9 cellular contexts compared by ENCODE assay signal in the genomic region with DNA sequence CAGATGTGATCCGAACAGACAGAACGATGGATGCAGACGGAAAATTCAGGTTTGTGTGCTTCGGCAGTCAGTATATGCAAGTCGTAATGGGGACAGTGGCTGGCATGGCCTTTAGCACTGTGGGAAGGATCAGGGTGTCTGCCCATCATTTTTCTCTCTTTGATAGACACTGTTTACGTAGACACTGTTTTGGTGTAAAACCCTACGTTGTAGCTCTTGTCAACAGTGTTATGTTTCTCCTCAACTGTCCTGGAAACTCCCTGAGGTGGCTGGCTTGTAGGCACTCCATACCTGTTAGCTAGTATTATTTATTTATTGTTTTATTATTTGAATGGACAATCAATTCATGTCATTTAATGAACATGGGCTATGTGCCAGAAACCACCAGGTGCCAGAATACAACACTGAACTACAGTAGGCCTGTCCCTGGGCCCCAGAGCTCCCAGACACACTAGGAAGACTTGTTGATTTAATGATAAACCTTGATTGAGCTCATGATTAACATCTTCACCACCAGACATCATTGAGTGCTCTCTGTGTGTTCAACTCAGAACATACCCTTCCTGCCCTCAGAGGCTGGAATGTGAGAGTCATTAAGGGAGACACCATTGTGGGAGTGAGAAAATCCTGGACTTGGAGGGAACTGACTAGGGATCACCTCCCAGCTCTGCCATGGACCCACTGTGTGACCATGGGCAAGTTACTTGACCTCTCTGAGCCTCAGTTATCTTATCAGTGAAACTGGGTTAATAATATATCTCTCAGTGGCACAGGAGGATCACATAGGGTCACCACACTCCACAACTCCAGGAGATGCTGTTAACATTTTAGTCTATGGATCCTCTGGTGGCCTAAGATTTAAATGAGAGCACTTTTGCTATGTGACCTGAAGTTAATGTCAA. TPM values are rescaled to one million over a fixed set of nuclear protein-coding genes. Genes with fewer than 3 reads are reported as not detected.
DNase-seq lines count a peak whose midpoint lies in the region; ATAC-seq and TF ChIP-seq lines count a peak whose summit lies in the region.
"Had no signal": no experiment of that assay in that cellular context is flagged by ENCODE, and none has a peak within 500 bp of the region (broad histone marks: within the 10 kb centered on the region; RNA-seq: fewer than 3 reads in every experiment).

No MANE protein-coding gene starts in this region.

- H3K36me3 Mint-ChIP-seq in activated T-cell treated with anti-CD3 and anti-CD28 coated beads, Interleukin-2, amount 50 U/mL, for 4 hours (ENCODE audit: insufficient read depth) = peaks cover 1% of the 10 kb centered on the region
- H3K36me3 Mint-ChIP-seq in T-helper 1 cell treated with Interleukin-12 subunit alpha and Interleukin-12 subunit beta and Interleukin-4 antibody, amounts not matched to agents 30 μg/mL and 1 μg/mL, for 36 hours (ENCODE audit: low read depth) = peaks cover 42% of the 10 kb centered on the region
- peaks cover 6% of the 10 kb centered on the region for H3K36me3 Mint-ChIP-seq in glutamatergic neuron (ENCODE audit: unreplicated experiment)

- peak overlapping the region; percentile 79 for H3K27ac Mint-ChIP-seq in T-helper 1 cell treated with Interleukin-12 subunit alpha and Interleukin-12 subunit beta and Interleukin-4 antibody, amounts not matched to agents 30 μg/mL and 1 μg/mL, for 36 hours
- peak overlapping the region; percentile 66 for H3K27ac Mint-ChIP-seq in glutamatergic neuron (ENCODE audit: unreplicated experiment)

- H3K9me3 Mint-ChIP-seq in activated T-cell treated with anti-CD3 and anti-CD28 coated beads, Interleukin-2, amount 50 U/mL, for 4 hours = no peaks in the 10 kb centered on the region
- H3K9me3 Mint-ChIP-seq in T-helper 1 cell treated with Interleukin-12 subunit alpha and Interleukin-12 subunit beta and Interleukin-4 antibody, amounts not matched to agents 30 μg/mL and 1 μg/mL, for 36 hours = no peaks in the 10 kb centered on the region
- peaks cover 10% of the 10 kb centered on the region for H3K9me3 Mint-ChIP-seq in glutamatergic neuron (ENCODE audit: unreplicated experiment)

- H3K9me3 ChIP-seq in transverse colon = no peaks in the 10 kb centered on the region
- H3K9me3 ChIP-seq: BE2C had no signal

- no peak for DNase-seq in activated T-cell treated with anti-CD3 and anti-CD28 coated beads, Interleukin-2, amount 50 U/mL, for 4 hours
- DNase-seq in activated T-cell treated with anti-CD3 and anti-CD28 coated beads for 4 hours (no peak), glutamatergic neuron (no peak), transverse colon (peak; percentile 17), cerebellum (ENCODE audit: low spot score) (no peak)
- DNase-seq: BE2C had no signal

- TF ChIP-seq CTCF in glutamatergic neuron (IDR thresholded peaks at IDR 0.05; ENCODE audit: partially characterized antibody, unreplicated experiment) (no peak), transverse colon (IDR thresholded peaks at IDR 0.05) (no peak)

- intact Hi-C loops in transverse colon (cut with DNase I; ENCODE audit: low total_unique reads) = no loop called here

- H3K36me3 ChIP-seq in transverse colon = no peaks in the 10 kb centered on the region
- H3K36me3 ChIP-seq: BE2C had no signal

- TF ChIP-seq EP300 in transverse colon (IDR thresholded peaks at IDR 0.05; ENCODE audit: low read depth) = no peak

- ATAC-seq in activated T-cell treated with anti-CD3 and anti-CD28 coated beads, Interleukin-2, amount 50 U/mL, for 4 hours = no peak
- ATAC-seq in GM21576 (IDR thresholded peaks at IDR 0.05; ENCODE audit: unreplicated experiment) (no peak), HG03139 (IDR thresholded peaks at IDR 0.05; ENCODE audit: unreplicated experiment) (no peak)

- no peak overlapping the region for H3K4me3 ChIP-seq in transverse colon

- peaks cover 15 to 56% (median 19%) of the 10 kb centered on the region in 4 donors for H3K4me1 ChIP-seq in transverse colon

- no peak for TF ChIP-seq POLR2A in transverse colon (IDR thresholded peaks at IDR 0.05)

- H3K27me3 ChIP-seq in transverse colon = no peaks in the 10 kb centered on the region
- H3K27me3 ChIP-seq: BE2C had no signal

- peaks cover 89% of the 10 kb centered on the region for H3K4me1 Mint-ChIP-seq in activated T-cell treated with anti-CD3 and anti-CD28 coated beads, Interleukin-2, amount 50 U/mL, for 4 hours (ENCODE audit: low read depth)
- H3K4me1 Mint-ChIP-seq in T-helper 1 cell treated with Interleukin-12 subunit alpha and Interleukin-12 subunit beta and Interleukin-4 antibody, amounts not matched to agents 30 μg/mL and 1 μg/mL, for 36 hours (ENCODE audit: low read depth) = peaks cover 80% of the 10 kb centered on the region
- peaks cover 11% of the 10 kb centered on the region for H3K4me1 Mint-ChIP-seq in glutamatergic neuron (ENCODE audit: low read depth, unreplicated experiment)

- no peaks in the 10 kb centered on the region for H3K27me3 Mint-ChIP-seq in activated T-cell treated with anti-CD3 and anti-CD28 coated beads, Interleukin-2, amount 50 U/mL, for 4 hours (ENCODE audit: low read depth)
- H3K27me3 Mint-ChIP-seq in T-helper 1 cell treated with Interleukin-12 subunit alpha and Interleukin-12 subunit beta and Interleukin-4 antibody, amounts not matched to agents 30 μg/mL and 1 μg/mL, for 36 hours (ENCODE audit: low read depth) = no peaks in the 10 kb centered on the region
- peaks cover 3% of the 10 kb centered on the region for H3K27me3 Mint-ChIP-seq in glutamatergic neuron (ENCODE audit: unreplicated experiment)

- peak overlapping the region in 1 of 4 donors; percentile 35 for H3K27ac ChIP-seq in transverse colon

- H3K4me3 Mint-ChIP-seq in activated T-cell treated with anti-CD3 and anti-CD28 coated beads, Interleukin-2, amount 50 U/mL, for 4 hours = peak overlapping the region; percentile 3
- H3K4me3 Mint-ChIP-seq in T-helper 1 cell treated with Interleukin-12 subunit alpha and Interleukin-12 subunit beta and Interleukin-4 antibody, amounts not matched to agents 30 μg/mL and 1 μg/mL, for 36 hours = peak overlapping the region; percentile 43
- H3K4me3 Mint-ChIP-seq in glutamatergic neuron (ENCODE audit: unreplicated experiment) = no peak overlapping the region

- WGBS in transverse colon (ENCODE audit: low coverage in 1 of 2), 2 donors = 73 to 86% methylated on average over 5 to 7 of the region's 7 CpGs

- in situ Hi-C loops in transverse colon (cut with MboI; ENCODE audit: low pct_ligation_motif_present in 1 of 4, low pct_unique_long_range_greater_than_20kb in 1 of 4, low sequenced_read_pairs in 3 of 4) = loop anchor here in 2 of 4 donors (5.0 to 10.0 kb wide), 2 partner anchors 46 to 49 kb away; no protein-coding TSS in a partner anchor

RNA-seq across cellular contexts. Expression of a gene that starts 19.3 kb away (rescaled TPM):
- total RNA-seq in activated T-cell treated with anti-CD3 and anti-CD28 coated beads, Interleukin-2, amount 50 U/mL, for 4 hours = 100 to 1,000 TPM; 342 to 390 (median 377) TPM
- 2.8 TPM for total RNA-seq in glutamatergic neuron (ENCODE audit: unreplicated experiment)
- 10 to 100 TPM; 40.8 to 86.9 (median 65.5) TPM for total RNA-seq in transverse colon
- total RNA-seq in cerebellum = 2.4 TPM

Comparison
In these comparisons a context has a peak if more than half of its experiments do, and no peak if none do; other contexts are left out.
1. RNA of a gene that starts 19.3 kb away (total RNA-seq): 342 to 390 TPM in activated T-cell treated with anti-CD3 and anti-CD28 coated beads, Interleukin-2, amount 50 U/mL, for 4 hours and 40.8 to 86.9 TPM in transverse colon; 2.8 TPM in glutamatergic neuron (single experiment) and 2.4 TPM in cerebellum (single experiment); every median in the first group is over 10 times any median in the second.